Comparison of ENCODE assay signal across 23 cellular contexts in genomic region chr18:7908686-7909299, GRCh38.
DNase-seq lines count a peak whose midpoint lies in the region; ATAC-seq and TF ChIP-seq lines count a peak whose summit lies in the region.
"Had no signal": no experiment of that assay in that cellular context is flagged by ENCODE, and none has a peak within 500 bp of the region (broad histone marks: within the 10 kb centered on the region; RNA-seq: fewer than 3 reads in every experiment).

No MANE protein-coding gene starts in this region.

- TF ChIP-seq CTCF in RWPE1 (conservative IDR thresholded peaks at IDR 0.05; ENCODE audit: low read depth), result no peak
- no peak for TF ChIP-seq CTCF in GM10266 (IDR thresholded peaks at IDR 0.05; ENCODE audit: control insufficient read depth, insufficient read depth, low read depth, missing control alignments)
- no peak for TF ChIP-seq CTCF in right lobe of liver (IDR thresholded peaks at IDR 0.05)

- 100% methylated on average over 1 of the region's 1 CpG for WGBS in right lobe of liver (ENCODE audit: insufficient coverage, low coverage, low lambda C conversion rate, missing lambda C conversion rate)

- no peaks in the 10 kb centered on the region for H3K36me3 ChIP-seq in right lobe of liver
- H3K36me3 ChIP-seq: right atrium auricular region, thyroid gland had no signal

- CTCF ChIA-PET in RWPE1 (lab: Yijun Ruan, JAX), result interaction anchor here (1.7 kb wide), 1 partner anchor 16 kb away, joined by 6 read pairs; no protein-coding TSS in a partner anchor

- H3K9me3 ChIP-seq in right lobe of liver, result no peaks in the 10 kb centered on the region
- H3K9me3 ChIP-seq: gastrocnemius medialis, thyroid gland had no signal

- DNase-seq in DMS53 (lab: John Stamatoyannopoulos, UW) (peak; percentile 57), NCI-H1417 treated with DMSO at 0.1 percent for 48 hours (lab: John Stamatoyannopoulos, UW) (peak; percentile 55), NCI-H2196 treated with DMSO at 0.1 percent for 48 hours (lab: John Stamatoyannopoulos, UW; ENCODE audit: unreplicated experiment) (peak; percentile 44), RWPE1 (ENCODE audit: low spot score) (peak; percentile 8), DMS153 (lab: John Stamatoyannopoulos, UW) (no peak), GM10266 (ENCODE audit: extremely low spot score) (no peak), A172 (ENCODE audit: low spot score) (no peak), right lobe of liver (no peak)
- DNase-seq: activated CD4-positive, alpha-beta T cell treated with anti-CD3 and anti-CD28 coated beads, Interleukin-2, amount 10 ng/mL, durations not matched to agents 7 days and 5 days; activated CD8-positive, alpha-beta memory T cell treated with anti-CD3 and anti-CD28 coated beads, Interleukin-2, amount 50 U/mL, for 4 hours; activated gamma-delta T cell; CD8-positive, alpha-beta T cell; EL; gastrocnemius medialis; kidney; mesenchymal stem cell; naive B cell; NCI-H1048; SW 1271; thyroid gland had no signal

- H3K4me1 ChIP-seq in right lobe of liver, result no peaks in the 10 kb centered on the region
- H3K4me1 ChIP-seq: right atrium auricular region had no signal

- no peak overlapping the region for H3K4me3 ChIP-seq in right lobe of liver
- H3K4me3 ChIP-seq: gastrocnemius medialis, right atrium auricular region, thyroid gland had no signal

- POLR2A ChIA-PET in RWPE1 (lab: Yijun Ruan, JAX; ENCODE audit: low non-redundant PET), result no interaction called here

- no peak for ATAC-seq in right lobe of liver
- ATAC-seq: CD8-positive, alpha-beta T cell; gastrocnemius medialis; stimulated activated memory B cell treated with anti-CD40 and anti-IgM and Interleukin-4, amounts not matched to agents 10 μg/mL and 1 μg/mL and 100 μg/mL, for 72 hours had no signal

- no peak for TF ChIP-seq POLR2A in right lobe of liver (IDR thresholded peaks at IDR 0.05)

- H3K27ac ChIP-seq in RWPE1 (no peak overlapping the region), right lobe of liver (no peak overlapping the region)
- H3K27ac ChIP-seq: gastrocnemius medialis, KMS-11, right atrium auricular region, thyroid gland had no signal

- no peaks in the 10 kb centered on the region for H3K27me3 ChIP-seq in right lobe of liver
- H3K27me3 ChIP-seq: gastrocnemius medialis, right atrium auricular region, thyroid gland had no signal

- intact Hi-C loops in right lobe of liver (cut with DNase I), result no loop called here

Comparison
In these comparisons a context has a peak if more than half of its experiments do, and no peak if none do; other contexts are left out.
1. DNase-seq: peak in DMS53 (single experiment), NCI-H1417 treated with DMSO at 0.1 percent for 48 hours (single experiment), NCI-H2196 treated with DMSO at 0.1 percent for 48 hours (single experiment) and RWPE1 (single experiment); none in DMS153 (single experiment), GM10266 (single experiment), A172 (single experiment) and right lobe of liver (0 of 3).